ENCODE assay signal across 27 cellular contexts in the genomic region with DNA sequence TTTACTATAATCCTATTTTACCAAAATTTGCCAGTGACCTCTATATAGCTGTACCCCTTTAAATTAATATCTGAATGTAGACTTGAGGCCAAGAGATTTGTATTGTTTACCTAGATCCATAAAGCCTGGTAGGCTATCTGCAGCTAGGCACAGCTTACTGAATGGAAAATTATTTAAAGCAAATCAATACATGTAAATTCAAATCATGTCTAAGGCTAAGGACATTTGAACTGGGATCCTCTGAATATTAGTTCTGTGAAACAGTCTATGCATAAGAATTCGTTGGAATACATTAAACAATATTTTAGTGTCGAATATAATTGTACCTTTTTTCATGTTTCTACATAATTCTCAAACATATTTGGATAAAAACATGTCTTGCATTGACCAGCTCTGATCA. TPM values are rescaled to one million over a fixed set of nuclear protein-coding genes. Genes with fewer than 3 reads are reported as not detected.
"Had no signal": no experiment of that assay in that cellular context is flagged by ENCODE, and none has a peak within 500 bp of the region (broad histone marks: within the 10 kb centered on the region; RNA-seq: fewer than 3 reads in every experiment).

No MANE protein-coding gene starts in this region.

- H3K4me1 Mint-ChIP-seq: activated B cell treated with CpG ODN at 0.5 μM for 24 hours; naive thymus-derived CD8-positive, alpha-beta T cell had no signal

- H3K27ac Mint-ChIP-seq: activated B cell treated with CpG ODN at 0.5 μM for 24 hours; activated CD8-positive, alpha-beta T cell treated with anti-CD3 and anti-CD28 coated beads for 36 hours; activated naive CD4-positive, alpha-beta T cell treated with anti-CD3 and anti-CD28 coated beads, Interleukin-2, amount 50 U/mL, for 72 hours; effector memory CD8-positive, alpha-beta T cell; naive thymus-derived CD8-positive, alpha-beta T cell; T-helper 2 cell treated with Interferon-gamma antibody and Interleukin-4, amounts not matched to agents 5 μg/mL and 100 μg/mL, for 36 hours had no signal

- H3K4me3 ChIP-seq: dorsolateral prefrontal cortex, gastroesophageal sphincter, testis had no signal

- H3K4me3 Mint-ChIP-seq: activated B cell treated with CpG ODN at 0.5 μM for 24 hours; activated CD8-positive, alpha-beta T cell treated with anti-CD3 and anti-CD28 coated beads for 36 hours; effector memory CD8-positive, alpha-beta T cell; naive thymus-derived CD8-positive, alpha-beta T cell; T-helper 2 cell treated with Interferon-gamma antibody and Interleukin-4, amounts not matched to agents 5 μg/mL and 100 μg/mL, for 36 hours had no signal

- ATAC-seq: activated CD8-positive, alpha-beta T cell treated with anti-CD3 and anti-CD28 coated beads for 36 hours; activated naive CD4-positive, alpha-beta T cell treated with anti-CD3 and anti-CD28 coated beads, Interleukin-2, amount 50 U/mL, for 72 hours; effector memory CD8-positive, alpha-beta T cell; gastroesophageal sphincter; left ventricle myocardium superior; naive thymus-derived CD8-positive, alpha-beta T cell; right cardiac atrium; stimulated activated naive CD8-positive, alpha-beta T cell treated with anti-CD3 and anti-CD28 coated beads, Interleukin-15, Interleukin-2, amounts not matched to agents 100 U/mL and 50 U/mL, for 24 hours had no signal

- H3K9me3 Mint-ChIP-seq: activated B cell treated with CpG ODN at 0.5 μM for 24 hours; activated CD8-positive, alpha-beta T cell treated with anti-CD3 and anti-CD28 coated beads for 36 hours; activated naive CD4-positive, alpha-beta T cell treated with anti-CD3 and anti-CD28 coated beads, Interleukin-2, amount 50 U/mL, for 72 hours; T-helper 2 cell treated with Interferon-gamma antibody and Interleukin-4, amounts not matched to agents 5 μg/mL and 100 μg/mL, for 36 hours had no signal

- DNase-seq: activated B cell treated with CpG ODN at 0.5 μM for 24 hours; activated CD4-positive, alpha-beta T cell treated with anti-CD3 and anti-CD28 coated beads, Interleukin-2, amount 50 U/mL, for 1 hour; activated CD8-positive, alpha-beta T cell treated with anti-CD3 and anti-CD28 coated beads for 36 hours; activated naive CD4-positive, alpha-beta T cell; activated T-cell treated with anti-CD3 and anti-CD28 coated beads, Interleukin-2, amount 50 U/mL, for 48 hours; dorsolateral prefrontal cortex; effector memory CD8-positive, alpha-beta T cell; hippocampal formation; left ventricle myocardium superior; mammary epithelial cell; naive thymus-derived CD8-positive, alpha-beta T cell; posterior cingulate gyrus; right cardiac atrium; stimulated activated CD4-positive, alpha-beta T cell treated with anti-CD3 and anti-CD28 coated beads, Interleukin-12 subunit alpha, Interleukin-12 subunit beta, amount 100 ng/mL, for 4 hours; stimulated activated CD4-positive, alpha-beta T cell treated with anti-CD3 and anti-CD28 coated beads, Interleukin-4, amount 100 ng/mL, for 1 hour; stimulated activated naive CD8-positive, alpha-beta T cell treated with anti-CD3 and anti-CD28 coated beads, Interleukin-15, Interleukin-2, amounts not matched to agents 100 U/mL and 50 U/mL, for 24 hours; T-helper 1 cell; testis; trophoblast cell had no signal

- H3K4me1 ChIP-seq: gastroesophageal sphincter, testis had no signal

- H3K9me3 ChIP-seq: gastroesophageal sphincter, testis had no signal

- H3K27me3 ChIP-seq: gastroesophageal sphincter, testis had no signal

- H3K27me3 Mint-ChIP-seq: activated B cell treated with CpG ODN at 0.5 μM for 24 hours; activated CD8-positive, alpha-beta T cell treated with anti-CD3 and anti-CD28 coated beads for 36 hours; effector memory CD8-positive, alpha-beta T cell; naive thymus-derived CD8-positive, alpha-beta T cell had no signal

- H3K36me3 Mint-ChIP-seq: activated naive CD4-positive, alpha-beta T cell treated with anti-CD3 and anti-CD28 coated beads, Interleukin-2, amount 50 U/mL, for 72 hours; naive thymus-derived CD8-positive, alpha-beta T cell had no signal

- H3K27ac ChIP-seq: dorsolateral prefrontal cortex, gastroesophageal sphincter, testis had no signal

- FAIRE-seq: urothelium cell line had no signal

- H3K36me3 ChIP-seq: gastroesophageal sphincter had no signal

RNA-seq across cellular contexts. Expression of a gene that starts 1.6 kb away (rescaled TPM):
- total RNA-seq: activated B cell treated with CpG ODN at 0.5 μM for 24 hours; activated CD8-positive, alpha-beta T cell treated with anti-CD3 and anti-CD28 coated beads for 36 hours; activated naive CD4-positive, alpha-beta T cell treated with anti-CD3 and anti-CD28 coated beads, Interleukin-2, amount 50 U/mL, for 72 hours; dorsolateral prefrontal cortex; fibroblast of lung; fibroblast of villous mesenchyme; left ventricle myocardium superior; mammary epithelial cell; naive thymus-derived CD8-positive, alpha-beta T cell; omental fat pad; right cardiac atrium; testis had no signal
- polyA plus RNA-seq: esophagus; fibroblast of lung; mammary epithelial cell; naive thymus-derived CD8-positive, alpha-beta T cell; right cardiac atrium had no signal
